16 cellular contexts compared by ENCODE assay signal in the genomic region with DNA sequence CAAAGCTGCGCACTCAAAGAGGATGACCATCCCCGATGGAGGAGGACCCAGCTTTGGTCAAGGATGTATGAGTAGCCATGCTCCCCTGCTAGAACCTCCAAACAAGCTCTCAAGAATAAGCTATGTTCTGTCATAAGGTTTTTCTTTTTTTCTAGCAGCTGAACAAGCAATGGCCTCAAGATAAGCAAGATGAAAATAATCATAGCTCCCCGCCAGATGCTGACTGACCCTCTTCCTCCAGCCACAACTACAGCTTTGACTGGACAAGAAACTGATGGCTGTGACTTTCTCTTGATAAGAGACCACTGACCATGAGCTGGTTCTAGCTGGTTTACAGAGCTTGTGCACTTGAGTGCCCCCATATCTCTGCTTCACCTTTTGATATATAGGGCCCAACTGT. TPM values are rescaled to one million over a fixed set of nuclear protein-coding genes. Genes with fewer than 3 reads are reported as not detected.
DNase-seq lines count a peak whose midpoint lies in the region; ATAC-seq, FAIRE-seq and TF ChIP-seq lines count a peak whose summit lies in the region.
"Had no signal": no experiment of that assay in that cellular context is flagged by ENCODE, and none has a peak within 500 bp of the region (broad histone marks: within the 10 kb centered on the region; RNA-seq: fewer than 3 reads in every experiment).

No MANE protein-coding gene starts in this region.

- no peak for TF ChIP-seq EP300 in H1 (IDR thresholded peaks at IDR 0.05; ENCODE audit: borderline replicate concordance in 1 of 2, low read depth in 2 of 2, low read length in 2 of 2)

- POLR2A ChIA-PET in H1 (lab: Charles Lee; ENCODE audit: partially characterized antibody): interaction anchor here (1.8 kb wide), 1 partner anchor 40 kb away, joined by 6 read pairs; no protein-coding TSS in a partner anchor

- no peak overlapping the region for H2AK5ac ChIP-seq in H1 (ENCODE audit: low read depth, low read length)

- no peaks in the 10 kb centered on the region for H3K36me3 Mint-ChIP-seq in CD4-positive, CD25-positive, alpha-beta regulatory T cell
- H3K36me3 Mint-ChIP-seq in T-helper 17 cell (ENCODE audit: low read depth): no peaks in the 10 kb centered on the region

- no peak overlapping the region for H3K56ac ChIP-seq in H1 (replicated peaks; ENCODE audit: insufficient read length, low read depth, low read length)

- no peaks in the 10 kb centered on the region for H3K9me3 Mint-ChIP-seq in CD4-positive, CD25-positive, alpha-beta regulatory T cell

- no peak for FAIRE-seq in H1 (lab: Jason Lieb, UNC)
- FAIRE-seq: GM19239 had no signal

- 70% methylated on average over 3 of the region's 3 CpGs; no CpG with 5 or more reads in 1 of the 2 experiments for WGBS in H1 (ENCODE audit: extremely low coverage in 1 of 2, insufficient coverage in 1 of 2, insufficient read length in 1 of 2, insufficient replicate concordance in 2 of 2, low coverage in 1 of 2, low lambda C conversion rate in 2 of 2, missing lambda C conversion rate in 1 of 2), 2 experiments
- WGBS in prostate gland: 98% methylated on average over 3 of the region's 3 CpGs

- H2BK5ac ChIP-seq in H1 (ENCODE audit: low read depth, low read length): 0 out of 2 replicates have a peak overlapping the region, but pooled peaks have one; percentile 40

- no peak overlapping the region for H4K5ac ChIP-seq in H1 (ENCODE audit: insufficient read length, low read depth, low read length)

- H3K9ac ChIP-seq in H1 (replicated peaks in 1 of 4; ENCODE audit: extremely low read depth in 1 of 4, low read depth in 3 of 4, low read length in 3 of 4): no peak overlapping the region

- no peak overlapping the region for H3K14ac ChIP-seq in H1 (ENCODE audit: insufficient read length)

- H2BK20ac ChIP-seq in H1 (ENCODE audit: low read length): peak overlapping the region; percentile 84; the same call in 1 of the 2 replicates

- H3K27me3 Mint-ChIP-seq in CD4-positive, CD25-positive, alpha-beta regulatory T cell: peaks cover under 1% of the 10 kb centered on the region
- no peaks in the 10 kb centered on the region for H3K27me3 Mint-ChIP-seq in T-helper 17 cell

- TF ChIP-seq POLR2A in H1 (IDR thresholded peaks at IDR 0.05; ENCODE audit: control extremely low read depth in 1 of 2, low read depth in 2 of 2, low read length in 2 of 2): no peak
- no peak for TF ChIP-seq POLR2A in prostate gland (IDR thresholded peaks at IDR 0.05)

- H2BK120ac ChIP-seq in H1 (replicated peaks; ENCODE audit: low read depth, low read length): no peak overlapping the region

- no peak overlapping the region for H3K27ac ChIP-seq in CD4-positive, CD25-positive, alpha-beta regulatory T cell (ENCODE audit: insufficient read depth, low read length, poor library complexity, severe bottlenecking)
- H3K27ac ChIP-seq in H1 (ENCODE audit: low read depth, low read length): no peak overlapping the region
- no peak overlapping the region for H3K27ac ChIP-seq in prostate gland
- H3K27ac ChIP-seq: C4-2B, RWPE1 had no signal

- H3K4me1 Mint-ChIP-seq in CD4-positive, CD25-positive, alpha-beta regulatory T cell: peaks cover 23 to 38% (median 25%) of the 10 kb centered on the region in 4 donors
- H3K4me1 Mint-ChIP-seq in T-helper 17 cell: peaks cover 20% of the 10 kb centered on the region

- H3K36me3 ChIP-seq in CD4-positive, CD25-positive, alpha-beta regulatory T cell (ENCODE audit: control insufficient read depth, insufficient read depth, low read length): no peaks in the 10 kb centered on the region
- no peaks in the 10 kb centered on the region for H3K36me3 ChIP-seq in H1 (ENCODE audit: control insufficient read depth in 2 of 4, insufficient read depth in 4 of 4, low read length in 3 of 4)
- no peaks in the 10 kb centered on the region for H3K36me3 ChIP-seq in prostate gland
- H3K36me3 ChIP-seq: HAP-1 had no signal

- peak overlapping the region in 1 of 4 donors; percentile 50 for H3K4me3 Mint-ChIP-seq in CD4-positive, CD25-positive, alpha-beta regulatory T cell
- peak overlapping the region; percentile 25 for H3K4me3 Mint-ChIP-seq in T-helper 17 cell

- H3K4ac ChIP-seq in H1 (replicated peaks; ENCODE audit: insufficient read length, low read depth, low read length): no peak overlapping the region

- no peaks in the 10 kb centered on the region for H4K20me1 ChIP-seq in H1 (replicated peaks in 1 of 2; ENCODE audit: control insufficient read depth in 1 of 2, insufficient read depth in 2 of 2, low read length in 2 of 2)

- no peak overlapping the region for H4K91ac ChIP-seq in H1 (replicated peaks; ENCODE audit: insufficient read length, low read length)

- H3K4me3 ChIP-seq in CD4-positive, CD25-positive, alpha-beta regulatory T cell (ENCODE audit: low read depth, low read length): no peak overlapping the region
- H3K4me3 ChIP-seq in H1 (ENCODE audit: extremely low read depth in 1 of 4, insufficient read depth in 2 of 4, low read depth in 3 of 4, low read length in 4 of 4): no peak overlapping the region
- H3K4me3 ChIP-seq in prostate gland: no peak overlapping the region
- H3K4me3 ChIP-seq: HAP-1 had no signal

- no peaks in the 10 kb centered on the region for H3K27me3 ChIP-seq in CD4-positive, CD25-positive, alpha-beta regulatory T cell (ENCODE audit: control insufficient read depth, insufficient read depth, low read length)
- no peaks in the 10 kb centered on the region for H3K27me3 ChIP-seq in H1 (replicated peaks in 1 of 4; ENCODE audit: control insufficient read depth in 3 of 4, extremely low read depth in 1 of 4, insufficient read depth in 3 of 4, low read length in 3 of 4)
- H3K27me3 ChIP-seq in prostate gland (replicated peaks; ENCODE audit: insufficient read depth): no peaks in the 10 kb centered on the region

- H4K8ac ChIP-seq in H1 (ENCODE audit: extremely low read depth, insufficient read depth, low read length): no peak overlapping the region

- TF ChIP-seq RAD21 in H1 (IDR thresholded peaks at IDR 0.05 in 1 of 2, conservative IDR thresholded peaks at IDR 0.05 in 1 of 2; ENCODE audit: low read depth in 2 of 2, low read length in 2 of 2): no peak

- H3K23me2 ChIP-seq in H1 (ENCODE audit: low read depth, low read length): no peaks in the 10 kb centered on the region

- ATAC-seq in CD4-positive, CD25-positive, alpha-beta regulatory T cell (ENCODE audit: low read depth in 2 of 2): no peak
- no peak for ATAC-seq in T-helper 17 cell
- no peak for ATAC-seq in GM19467 (IDR thresholded peaks at IDR 0.05; ENCODE audit: unreplicated experiment)
- no peak for ATAC-seq in HG03342 (IDR thresholded peaks at IDR 0.05; ENCODE audit: unreplicated experiment)

- H3K4me1 ChIP-seq in CD4-positive, CD25-positive, alpha-beta regulatory T cell (ENCODE audit: control insufficient read depth, insufficient read depth, low read length, poor library complexity, severe bottlenecking): peaks cover 25% of the 10 kb centered on the region
- H3K4me1 ChIP-seq in H1 (replicated peaks in 1 of 4; ENCODE audit: control insufficient read depth in 3 of 4, insufficient read depth in 4 of 4, low read length in 3 of 4) (peaks cover 0 to 9% (median 8%) of the 10 kb centered on the region in 4 experiments; a peak in 6 of 7 replicates), prostate gland (replicated peaks) (no peaks in the 10 kb centered on the region)

- CTCF ChIA-PET in H1 (lab: Charles Lee; ENCODE audit: partially characterized antibody): interaction anchor here (0.8 to 1.6 kb wide), 5 partner anchors 9 to 41 kb away, joined by 3 to 10 read pairs (median 3); no protein-coding TSS in a partner anchor

- H3K79me1 ChIP-seq in H1 (ENCODE audit: low read depth, low read length): no peaks in the 10 kb centered on the region

- H3K4me2 ChIP-seq in H1 (ENCODE audit: insufficient read depth in 1 of 2, low read depth in 2 of 2, low read length in 2 of 2): no peak overlapping the region

- TF ChIP-seq CTCF in H1 (IDR thresholded peaks at IDR 0.05; ENCODE audit: control extremely low read depth in 1 of 3, insufficient read depth in 1 of 3, low read depth in 1 of 3, low read length in 3 of 3) (no peak), prostate gland (IDR thresholded peaks at IDR 0.05) (no peak)

- no peak overlapping the region for H3K18ac ChIP-seq in H1 (ENCODE audit: extremely low read depth, low read length)

- peak overlapping the region in 2 of 3 donors; percentile 46 to 76 for H3K27ac Mint-ChIP-seq in CD4-positive, CD25-positive, alpha-beta regulatory T cell
- no peak overlapping the region for H3K27ac Mint-ChIP-seq in T-helper 17 cell

- H3K23ac ChIP-seq in H1 (ENCODE audit: insufficient read length): no peak overlapping the region

- intact Hi-C loops in prostate gland (cut with DNase I): no loop called here

- no peak for DNase-seq in CD4-positive, CD25-positive, alpha-beta regulatory T cell
- DNase-seq in CMK (ENCODE audit: low read depth) (peak; percentile 73), T-helper 17 cell (no peak), H1 (ENCODE audit: low read depth in 1 of 2, low spot score in 2 of 2) (no peak), COLO829 (ENCODE audit: low spot score) (no peak), prostate gland (ENCODE audit: low spot score) (no peak)
- DNase-seq: GF-D8, NCI-H187 treated with DMSO at 0.1 percent for 48 hours, NCI-H345, NCI-H526 had no signal

- no peaks in the 10 kb centered on the region for H3K9me3 ChIP-seq in CD4-positive, CD25-positive, alpha-beta regulatory T cell (ENCODE audit: control insufficient read depth in 2 of 2, low read length in 2 of 2)
- H3K9me3 ChIP-seq in T-helper 17 cell (ENCODE audit: control insufficient read depth, low read length, poor library complexity, severe bottlenecking): no peaks in the 10 kb centered on the region
- no peaks in the 10 kb centered on the region for H3K9me3 ChIP-seq in H1 (ENCODE audit: insufficient read depth in 2 of 2, low read depth in 1 of 2, low read length in 1 of 2)
- no peaks in the 10 kb centered on the region for H3K9me3 ChIP-seq in prostate gland
- H3K9me3 ChIP-seq: HAP-1 had no signal

- 0 out of 2 replicates have a peak overlapping the region, but pooled peaks have one; percentile 12 for H2BK15ac ChIP-seq in H1 (ENCODE audit: low read length)

- H3K79me2 ChIP-seq in H1 (ENCODE audit: control insufficient read depth in 1 of 2, insufficient read depth in 2 of 2, low read length in 2 of 2): no peaks in the 10 kb centered on the region

- no peak overlapping the region for H2BK12ac ChIP-seq in H1 (ENCODE audit: low read depth, low read length)

- no peak overlapping the region for H2AFZ ChIP-seq in H1 (ENCODE audit: low read length)

RNA-seq across cellular contexts. Expression of a gene that starts 38.2 kb away (rescaled TPM):
- total RNA-seq in CD4-positive, CD25-positive, alpha-beta regulatory T cell: 104 TPM
- 100 to 1,000 TPM in 3 of 4 donors, 10 to 100 TPM in 1; 99.1 to 129 (median 110) TPM for polyA plus RNA-seq in CD4-positive, CD25-positive, alpha-beta regulatory T cell
- 10 to 100 TPM; 84.2 to 87.3 TPM for total RNA-seq in T-helper 17 cell
- 408 and 416 TPM in 2 replicates for total RNA-seq in H1 (2021; fragmentation: NEBNext Ultra II Directional; extraction: Animal tissue kit (Norgen Biotek cat#: 25700))
- 441 and 711 TPM in 2 replicates for polyA plus RNA-seq in H1 (2011; rRNA removed)
- polyA plus RNA-seq in H1 (2011; cell fraction: cytosol; rRNA removed): 578 TPM
- 551 TPM for polyA plus RNA-seq in H1 (2011; cell fraction: nucleus; rRNA removed)
- polyA plus RNA-seq in H1 (2012, experiment 1 of 2): 318 to 335 TPM (median 328 TPM) in 4 replicates
- 58.8 TPM for polyA plus RNA-seq in H1 (2012, experiment 2 of 2)
- polyA plus RNA-seq in H1 (2013, experiment 1 of 2): 354 TPM
- 356 TPM for polyA plus RNA-seq in H1 (2013, experiment 2 of 2)
- 516 and 569 TPM in 2 replicates for polyA minus RNA-seq in H1 (2011; rRNA and poly(A)+ RNA removed)
- 222 TPM for polyA minus RNA-seq in H1 (2011; cell fraction: cytosol; rRNA and poly(A)+ RNA removed)
- polyA minus RNA-seq in H1 (2011; cell fraction: nucleus; rRNA and poly(A)+ RNA removed): 286 TPM
- total RNA-seq in prostate gland: 100 to 1,000 TPM; 197 to 212 TPM
